Comparison of ENCODE assay signal across 23 cellular contexts in the genomic region with DNA sequence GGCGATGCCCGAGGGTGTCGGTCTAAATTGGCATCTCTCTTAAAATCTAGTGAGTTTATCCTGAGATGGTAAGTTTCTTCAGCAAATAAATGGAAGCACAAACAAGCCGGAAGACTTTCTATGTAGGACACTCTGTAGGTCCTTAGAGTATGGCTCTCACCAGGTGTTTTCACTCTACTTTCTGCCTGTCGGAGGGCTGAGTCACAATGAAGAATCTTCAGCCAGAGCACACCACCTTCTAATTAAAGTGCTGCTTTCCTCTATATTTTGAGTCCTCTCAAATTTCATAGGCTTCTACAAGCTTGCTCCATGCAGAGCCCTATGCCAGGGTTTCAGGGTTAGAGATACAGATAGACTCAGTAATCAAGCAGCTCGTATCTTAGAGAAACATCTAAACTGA. TPM values are rescaled to one million over a fixed set of nuclear protein-coding genes. Genes with fewer than 3 reads are reported as not detected.
"Had no signal": no experiment of that assay in that cellular context is flagged by ENCODE, and none has a peak within 500 bp of the region (broad histone marks: within the 10 kb centered on the region; RNA-seq: fewer than 3 reads in every experiment).

No MANE protein-coding gene starts in this region.

- ATAC-seq: left colon; mucosa of descending colon; naive thymus-derived CD4-positive, alpha-beta T cell; natural killer cell treated with Interleukin-12 subunit alpha and Interleukin-12 subunit beta and Interleukin-15 and Interleukin-18, amount 100 ng/mL, for 72 hours; right lobe of liver; stimulated activated naive B cell treated with anti-CD40 and anti-IgM and Interleukin-4, amounts not matched to agents 10 μg/mL and 1 μg/mL and 100 μg/mL, for 72 hours; stimulated activated naive CD8-positive, alpha-beta T cell treated with anti-CD3 and anti-CD28 coated beads, Interleukin-15, Interleukin-2, amounts not matched to agents 100 U/mL and 50 U/mL, for 24 hours had no signal

- H3K4me3 ChIP-seq: left ventricle myocardium inferior, lung, mucosa of descending colon, ovary, right atrium auricular region, right lobe of liver, smooth muscle cell, stomach, testis, thyroid gland, transverse colon, upper lobe of left lung, vagina had no signal

- H3K9me3 ChIP-seq: left ventricle myocardium inferior, mucosa of descending colon, ovary, right atrium auricular region, right lobe of liver, stomach, testis, thyroid gland, transverse colon, upper lobe of left lung, vagina had no signal

- H3K27me3 ChIP-seq: ovary, right atrium auricular region, right lobe of liver, stomach, testis, thyroid gland, transverse colon, upper lobe of left lung, vagina had no signal

- H3K4me1 ChIP-seq: left ventricle myocardium inferior, right atrium auricular region, right lobe of liver, testis, transverse colon, upper lobe of left lung, vagina had no signal

- H3K27ac ChIP-seq: left ventricle myocardium inferior, ovary, right atrium auricular region, right lobe of liver, stomach, testis, thyroid gland, transverse colon, upper lobe of left lung, vagina had no signal

- H3K4me2 ChIP-seq: smooth muscle cell had no signal

- DNase-seq: hypothalamus; immature natural killer cell; kidney; left colon; left ventricle myocardium inferior; mucosa of descending colon; naive thymus-derived CD4-positive, alpha-beta T cell; ovary; right lobe of liver; stimulated activated CD4-positive, alpha-beta T cell treated with anti-CD3 and anti-CD28 coated beads, Interleukin-1b, Interleukin-23, amount 100 ng/mL, for 48 hours; stimulated activated CD4-positive, alpha-beta T cell treated with anti-CD3 and anti-CD28 coated beads, Interleukin-4, amount 100 ng/mL, for 1 hour; stimulated activated naive B cell treated with anti-CD40 and anti-IgM and Interleukin-4, amounts not matched to agents 10 μg/mL and 1 μg/mL and 100 μg/mL, for 72 hours; stimulated activated naive CD8-positive, alpha-beta T cell treated with anti-CD3 and anti-CD28 coated beads, Interleukin-15, Interleukin-2, amounts not matched to agents 100 U/mL and 50 U/mL, for 24 hours; stomach; testis; thyroid gland; transverse colon; upper lobe of left lung had no signal

- H3K36me3 ChIP-seq: ovary, right lobe of liver, stomach, thyroid gland, transverse colon, upper lobe of left lung, vagina had no signal

RNA-seq across cellular contexts. Expression of a gene that starts 27.1 kb away (rescaled TPM):
- polyA plus RNA-seq: immature natural killer cell; naive thymus-derived CD4-positive, alpha-beta T cell had no signal
